Comparison of ENCODE assay signal across 1 cellular context in genomic region chr2:174248187-174248997, GRCh38.
TF ChIP-seq lines count a peak whose summit lies in the region.

Gene OLA1, minus strand, starts transcription at chr2:174248532. Its CDS starts 1,717 bp downstream, at chr2:174246815.

TF ChIP-seq in HCT116, 20 proteins besides CTCF, POLR2A, EP300 and RAD21 (continued from another document):
- TF ChIP-seq SIN3A (IDR thresholded peaks at IDR 0.05; ENCODE audit: low read depth) (peak; percentile 81), CEBPB (IDR thresholded peaks at IDR 0.05; ENCODE audit: low read depth) (no peak), SRF (IDR thresholded peaks at IDR 0.05; ENCODE audit: low read depth) (no peak), SP1 (IDR thresholded peaks at IDR 0.05; ENCODE audit: low read depth) (peak; percentile 49)
